Comparison of ENCODE assay signal across 8 cellular contexts in the genomic region with DNA sequence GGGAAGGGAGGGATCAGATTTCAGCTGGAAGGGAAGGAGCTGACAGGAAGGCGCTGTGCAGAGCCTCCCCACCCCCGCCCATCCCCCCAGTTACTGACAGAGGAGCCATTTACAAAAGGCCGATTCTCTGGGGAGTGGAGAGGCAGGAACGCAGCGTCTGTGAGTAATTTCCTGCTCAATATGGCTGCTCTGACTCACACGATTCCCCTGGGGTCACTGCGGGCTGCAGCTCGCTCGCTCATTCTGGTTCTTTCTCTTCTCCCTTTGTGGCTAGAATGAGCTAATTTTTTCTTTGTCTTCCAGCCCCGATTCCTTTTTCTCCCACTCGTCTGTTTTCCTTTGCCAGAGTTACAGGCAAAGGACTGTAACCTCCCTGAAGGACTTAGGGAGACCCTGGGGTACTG. TPM values are rescaled to one million over a fixed set of nuclear protein-coding genes. Genes with fewer than 3 reads are reported as not detected.
DNase-seq lines count a peak whose midpoint lies in the region; ATAC-seq and TF ChIP-seq lines count a peak whose summit lies in the region.

No MANE protein-coding gene starts in this region.

- H3K36me3 Mint-ChIP-seq in HFFc6 (ENCODE audit: low read depth): peaks cover 6% of the 10 kb centered on the region; the same call in 1 of the 2 replicates
- H3K36me3 Mint-ChIP-seq in T-cell: peaks cover 24% of the 10 kb centered on the region
- peaks cover 9% of the 10 kb centered on the region for H3K36me3 Mint-ChIP-seq in progenitor cell of endocrine pancreas (ENCODE audit: insufficient read depth)

- peak overlapping the region; percentile 87 for H3K4me3 Mint-ChIP-seq in HFFc6
- peak overlapping the region; percentile 80 to 90 (median 86) for H3K4me3 Mint-ChIP-seq in T-cell
- peak overlapping the region; percentile 72 for H3K4me3 Mint-ChIP-seq in progenitor cell of endocrine pancreas (ENCODE audit: low read depth)

- DNase-seq in GDM1 (lab: John Stamatoyannopoulos, UW): peak; percentile 83
- DNase-seq in HFFc6: peak; percentile 98
- peak; percentile 93 for DNase-seq in NCI-H1092 (lab: John Stamatoyannopoulos, UW)
- peak; percentile 45 to 78 (median 64) for DNase-seq in T-cell
- peak; percentile 99 for DNase-seq in amniotic epithelial cell (ENCODE audit: low read depth)
- DNase-seq in left ventricle myocardium inferior: peak; percentile 95
- DNase-seq in progenitor cell of endocrine pancreas (ENCODE audit: low spot score, unreplicated experiment): no peak

- H3K4me1 Mint-ChIP-seq in HFFc6 (ENCODE audit: low read depth): peaks cover 74% of the 10 kb centered on the region
- peaks cover 29 to 41% (median 37%) of the 10 kb centered on the region in 3 donors for H3K4me1 Mint-ChIP-seq in T-cell
- H3K4me1 Mint-ChIP-seq in progenitor cell of endocrine pancreas (ENCODE audit: low read depth): peaks cover 38% of the 10 kb centered on the region

- H3K4me1 ChIP-seq in left ventricle myocardium inferior (peaks cover 78% of the 10 kb centered on the region), urinary bladder (ENCODE audit: insufficient read depth) (no peaks in the 10 kb centered on the region)

- CTCF ChIA-PET in T-cell (lab: Charles Lee): interaction anchor here (0.5 to 2.0 kb wide), 17 partner anchors 8 to 1096 kb away, joined by 3 to 16 read pairs (median 3); partner anchors contain the start of genes DOLPP1 (in 1 of the 2), ENDOG (in 1 of the 2), IER5L (in 1 of the 2) and NTMT1 (in 1 of the 2)

- H3K9me3 Mint-ChIP-seq in HFFc6 (no peaks in the 10 kb centered on the region), T-cell (no peaks in the 10 kb centered on the region), progenitor cell of endocrine pancreas (ENCODE audit: low read depth) (no peaks in the 10 kb centered on the region)

- WGBS in urinary bladder: under 1% methylated on average over 11 of the region's 11 CpGs

- H3K27me3 Mint-ChIP-seq in HFFc6 (ENCODE audit: insufficient read depth) (peaks cover 2% of the 10 kb centered on the region; the same call in 1 of the 2 replicates), T-cell (no peaks in the 10 kb centered on the region), progenitor cell of endocrine pancreas (no peaks in the 10 kb centered on the region)

- peaks cover 41% of the 10 kb centered on the region for H3K36me3 ChIP-seq in left ventricle myocardium inferior
- H3K36me3 ChIP-seq in urinary bladder (ENCODE audit: insufficient read depth): no peaks in the 10 kb centered on the region

- no peaks in the 10 kb centered on the region for H3K9me3 ChIP-seq in left ventricle myocardium inferior (replicated peaks)

- peak overlapping the region; percentile 71 for H3K4me3 ChIP-seq in left ventricle myocardium inferior
- H3K4me3 ChIP-seq in urinary bladder (ENCODE audit: low read depth, low read length): peak overlapping the region; percentile 18

- POLR2A ChIA-PET in T-cell (lab: Charles Lee): interaction anchor here (0.5 to 1.2 kb wide), 2 partner anchors 485 to 486 kb away, joined by 3 read pairs; partner anchors contain the start of gene NTMT1 (in 1 of the 2)

- intact Hi-C loops in left ventricle myocardium inferior (cut with micrococcal nuclease): loop anchor here (5.0 to 10.0 kb wide), 2 partner anchors 472 to 645 kb away; no protein-coding TSS in a partner anchor

- H3K27ac ChIP-seq in left ventricle myocardium inferior (replicated peaks): peak overlapping the region; percentile 100
- H3K27ac ChIP-seq in urinary bladder (ENCODE audit: low read depth): peak overlapping the region; percentile 100

- H3K27ac Mint-ChIP-seq in HFFc6: peak overlapping the region; percentile 97
- peak overlapping the region; percentile 92 to 99 for H3K27ac Mint-ChIP-seq in T-cell
- H3K27ac Mint-ChIP-seq in progenitor cell of endocrine pancreas: peak overlapping the region; percentile 99

- no peak for TF ChIP-seq CTCF in HFFc6 (IDR thresholded peaks at IDR 0.05)
- TF ChIP-seq CTCF in left ventricle myocardium inferior (IDR thresholded peaks at IDR 0.05; ENCODE audit: borderline replicate concordance): no peak
- TF ChIP-seq CTCF in progenitor cell of endocrine pancreas (IDR thresholded peaks at IDR 0.05; ENCODE audit: unreplicated experiment): no peak

- ATAC-seq in T-cell (replicated peaks in 1 of 4): peak; percentile 86 to 89 (median 88)

- no peaks in the 10 kb centered on the region for H3K27me3 ChIP-seq in left ventricle myocardium inferior (ENCODE audit: low read depth)

RNA-seq across cellular contexts. Expression of gene PTPA, which starts 28.8 kb away (rescaled TPM):
- 100 to 1,000 TPM; 153 to 170 (median 162) TPM for total RNA-seq in HFFc6 (2021; fragmentation: NEBNext Ultra II Directional; extraction: Animal tissue kit (Norgen Biotek cat#: 25700))
- total RNA-seq in T-cell (10 to 100 TPM; 51.3 to 71.5 (median 65.5) TPM), left ventricle myocardium inferior (162 TPM), progenitor cell of endocrine pancreas (135 and 145 TPM in 2 replicates), urinary bladder (48.5 TPM)
- 125 TPM for polyA plus RNA-seq in urinary bladder

RNA-seq across cellular contexts. Expression of gene CRAT, which starts 29.4 kb away (rescaled TPM):
- 10 to 100 TPM; 35.5 to 50.2 (median 42.6) TPM for total RNA-seq in HFFc6 (2021; fragmentation: NEBNext Ultra II Directional; extraction: Animal tissue kit (Norgen Biotek cat#: 25700))
- total RNA-seq in T-cell (10 to 100 TPM in 4 of 5 donors, 1 to 10 TPM in 1; 6.6 to 17.5 (median 13.9) TPM), left ventricle myocardium inferior (85.3 TPM), progenitor cell of endocrine pancreas (19.0 and 20.5 TPM in 2 replicates), urinary bladder (15.0 TPM)
- polyA plus RNA-seq in urinary bladder: 70.7 TPM

RNA-seq across cellular contexts. Expression of gene IER5L, which starts 38.1 kb away (rescaled TPM):
- 10 to 100 TPM; 28.5 to 45.1 (median 42.2) TPM for total RNA-seq in HFFc6 (2021; fragmentation: NEBNext Ultra II Directional; extraction: Animal tissue kit (Norgen Biotek cat#: 25700))
- total RNA-seq in T-cell: 1 to 10 TPM; 1.3 to 7.7 (median 6.7) TPM
- 3.8 TPM for total RNA-seq in left ventricle myocardium inferior
- 21.8 and 22.6 TPM in 2 replicates for total RNA-seq in progenitor cell of endocrine pancreas
- 15.2 TPM for total RNA-seq in urinary bladder
- polyA plus RNA-seq in urinary bladder: 13.3 TPM

RNA-seq across cellular contexts. Expression of gene DOLPP1, which starts 59.1 kb away (rescaled TPM):
- 10 to 100 TPM; 13.9 to 20.8 (median 15.6) TPM for total RNA-seq in HFFc6 (2021; fragmentation: NEBNext Ultra II Directional; extraction: Animal tissue kit (Norgen Biotek cat#: 25700))
- total RNA-seq in T-cell (10 to 100 TPM in 3 of 5 donors, 1 to 10 TPM in 2; 5.1 to 14.4 (median 11.8) TPM), left ventricle myocardium inferior (9.4 TPM), progenitor cell of endocrine pancreas (29.1 and 29.3 TPM in 2 replicates), urinary bladder (9.0 TPM)
- 10.5 TPM for polyA plus RNA-seq in urinary bladder
